ENCODE assay signal across 27 cellular contexts in genomic region chr6:138446821-138447220, GRCh38.
"Had no signal": no experiment of that assay in that cellular context is flagged by ENCODE, and none has a peak within 500 bp of the region (broad histone marks: within the 10 kb centered on the region; RNA-seq: fewer than 3 reads in every experiment).

No MANE protein-coding gene starts in this region.

- H3K36me3 ChIP-seq: cardiac muscle cell, SJCRH30 had no signal

- DNase-seq: activated CD4-positive, alpha-beta T cell treated with anti-CD3 and anti-CD28 coated beads, Interleukin-2, amount 10 ng/mL, durations not matched to agents 24 days and 14 days; activated CD4-positive, alpha-beta T cell treated with anti-CD3 and anti-CD28 coated beads, Interleukin-2, amount 50 U/mL, for 4 hours; activated CD8-positive, alpha-beta T cell treated with anti-CD3 and anti-CD28 coated beads for 36 hours; activated effector memory CD4-positive, alpha-beta T cell treated with anti-CD3 and anti-CD28 coated beads, Interleukin-2, amount 50 U/mL, for 16 hours; activated naive CD4-positive, alpha-beta T cell; activated naive CD4-positive, alpha-beta T cell treated with anti-CD3 and anti-CD28 coated beads, Interleukin-2, amount 50 U/mL, for 16 hours; activated naive CD8-positive, alpha-beta T cell treated with anti-CD3 and anti-CD28 coated beads for 36 hours; activated T-cell treated with anti-CD3 and anti-CD28 coated beads, Interleukin-2, amount 50 U/mL, for 1 hour; activated T-cell treated with anti-CD3 and anti-CD28 coated beads, Interleukin-2, amount 50 U/mL, for 72 hours; amniotic stem cell; aorta; Karpas-422; KBM-7; MG63; NCI-H1092; NCI-H1436 treated with DMSO at 0.1 percent for 48 hours; NCI-H1694 treated with DMSO at 0.1 percent for 48 hours; NCI-H2029; NCI-H345; NCI-H524 treated with DMSO at 0.1 percent for 48 hours; PC-3; SHP77; SJCRH30; T1000 had no signal

- H3K4me1 ChIP-seq: SJCRH30 had no signal

- H3K4me3 ChIP-seq: cardiac muscle cell, MG63, SJCRH30, SK-N-MC had no signal

- H3K27ac ChIP-seq: cardiac muscle cell, SJCRH30, SK-N-MC had no signal

- ATAC-seq: activated CD8-positive, alpha-beta T cell treated with anti-CD3 and anti-CD28 coated beads for 36 hours; activated T-cell treated with anti-CD3 and anti-CD28 coated beads, Interleukin-2, amount 50 U/mL, for 72 hours; activated T-helper 17 cell treated with anti-CD3 and anti-CD28 coated beads, Interleukin-2, amount 50 U/mL, for 72 hours; PC-3 had no signal

- H3K9me3 ChIP-seq: MG63 had no signal

- H3K27me3 ChIP-seq: cardiac muscle cell, MG63, SJCRH30 had no signal
